8 cellular contexts compared by ENCODE assay signal in the genomic region with DNA sequence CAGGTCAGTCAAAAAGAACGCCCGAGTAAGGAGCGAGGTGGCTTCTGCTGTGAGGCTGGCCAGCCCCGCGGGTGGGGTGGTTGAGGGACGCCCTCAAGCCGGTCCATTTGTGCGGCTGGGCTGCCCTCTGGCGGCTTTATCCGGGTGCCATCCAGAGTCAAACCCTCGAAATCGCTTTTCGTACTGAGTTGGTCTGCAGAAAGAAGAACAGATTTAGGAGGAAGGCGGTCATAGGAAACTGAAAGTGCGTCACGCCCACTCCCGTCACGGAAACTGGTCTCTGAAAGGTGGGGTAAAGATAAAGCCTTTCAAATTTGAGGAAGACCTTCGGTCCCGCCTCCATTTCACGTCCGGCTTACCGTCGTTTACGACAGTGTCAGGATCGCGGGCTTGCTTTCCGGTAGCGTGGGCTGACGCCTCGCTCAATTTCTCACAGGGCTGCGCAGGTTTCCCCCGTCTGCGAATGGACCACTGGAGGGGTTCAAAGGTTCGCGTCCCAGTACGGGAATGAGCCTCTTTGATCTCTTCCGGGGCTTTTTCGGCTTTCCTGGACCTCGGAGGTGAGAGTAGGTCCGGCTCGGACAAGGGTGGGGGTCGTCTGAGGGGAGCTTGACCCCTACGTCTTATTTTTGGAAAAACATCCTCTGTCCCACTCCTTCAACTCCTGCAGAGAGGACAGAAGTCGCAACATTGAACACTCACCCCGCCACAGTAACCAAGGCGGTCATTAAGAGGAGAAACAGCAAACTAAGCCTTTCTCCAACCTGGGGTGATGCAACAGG. TPM values are rescaled to one million over a fixed set of nuclear protein-coding genes. Genes with fewer than 3 reads are reported as not detected.
DNase-seq lines count a peak whose midpoint lies in the region; ATAC-seq and TF ChIP-seq lines count a peak whose summit lies in the region.

A gene (plus strand): TSS at position 413 of the 782 bp plus-strand sequence. CDS start 95 bp downstream, at position 508.

- no peaks in the 10 kb centered on the region for H3K27me3 Mint-ChIP-seq in activated T-cell treated with anti-CD3 and anti-CD28 coated beads, Interleukin-2, amount 50 U/mL, for 24 hours

- H3K9me3 ChIP-seq in PC-9 (ENCODE audit: insufficient read depth, low read depth) (no peaks in the 10 kb centered on the region), muscle layer of duodenum (ENCODE audit: control insufficient read depth in 1 of 2, low read length in 2 of 2) (no peaks in the 10 kb centered on the region)

- ATAC-seq in GM21576 (IDR thresholded peaks at IDR 0.05; ENCODE audit: unreplicated experiment) (peak; percentile 73), esophagus mucosa (peak; percentile 93)

- peaks cover 18% of the 10 kb centered on the region for H3K79me2 ChIP-seq in PC-9 (ENCODE audit: low read depth)

- CTCF ChIA-PET in PC-9 (lab: Charles Lee) = interaction anchor here (0.6 to 1.0 kb wide), 6 partner anchors 9 to 897 kb away, joined by 3 to 8 read pairs (median 4); a partner anchor contains a TSS

- H3K4me1 Mint-ChIP-seq in activated T-cell treated with anti-CD3 and anti-CD28 coated beads, Interleukin-2, amount 50 U/mL, for 24 hours (ENCODE audit: low read depth) = peaks cover 44% of the 10 kb centered on the region

- H3K27me3 ChIP-seq in PC-9 (ENCODE audit: insufficient read depth, low read depth) = no peaks in the 10 kb centered on the region
- no peaks in the 10 kb centered on the region for H3K27me3 ChIP-seq in muscle layer of duodenum (ENCODE audit: low read depth, low read length)

- intact Hi-C loops in PC-9 (cut with micrococcal nuclease; ENCODE audit: unreplicated experiment) = loop anchor here (2.0 to 5.0 kb wide), 5 partner anchors 90 to 600 kb away; a partner anchor contains a TSS

- H3K4me3 Mint-ChIP-seq in activated T-cell treated with anti-CD3 and anti-CD28 coated beads, Interleukin-2, amount 50 U/mL, for 24 hours = peak within 1 kb of the TSS; percentile 99

- peak within 1 kb of the TSS; percentile 98 for H3K4me2 ChIP-seq in PC-9

- POLR2A ChIA-PET in PC-9 (lab: Charles Lee; ENCODE audit: unreplicated experiment) = interaction anchor here (0.6 kb wide), 1 partner anchor 314 kb away, joined by 3 read pairs; a partner anchor contains a TSS

- H3K27ac ChIP-seq in PC-9 (peak within 1 kb of the TSS; percentile 78), muscle layer of duodenum (ENCODE audit: low read length) (peak within 1 kb of the TSS; percentile 94)

- peaks cover 3% of the 10 kb centered on the region; the same call in 1 of the 2 replicates for H3K36me3 ChIP-seq in PC-9 (ENCODE audit: low read depth)
- peaks cover 29 to 48% of the 10 kb centered on the region in 2 donors for H3K36me3 ChIP-seq in muscle layer of duodenum (ENCODE audit: control insufficient read depth in 1 of 2, insufficient read depth in 2 of 2, low read length in 2 of 2)

- H3F3A ChIP-seq in PC-9 (ENCODE audit: insufficient read depth, low read depth) = peaks cover 16% of the 10 kb centered on the region; the same call in 1 of the 2 replicates

- peak; percentile 86 for TF ChIP-seq CTCF in PC-9 (conservative IDR thresholded peaks at IDR 0.05)

- no peaks in the 10 kb centered on the region for H3K9me3 Mint-ChIP-seq in activated T-cell treated with anti-CD3 and anti-CD28 coated beads, Interleukin-2, amount 50 U/mL, for 24 hours

- H2AFZ ChIP-seq in PC-9 = peak within 1 kb of the TSS; percentile 97

- no TSS peak for BruUV-seq in PC-9 (replicated peaks; lab: Mats Ljungman, UMichigan)

- H3K4me1 ChIP-seq in PC-9 (replicated peaks; ENCODE audit: insufficient read depth) (peaks cover 10% of the 10 kb centered on the region), muscle layer of duodenum (ENCODE audit: control insufficient read depth in 1 of 2, insufficient read depth in 2 of 2, low read length in 2 of 2) (peaks cover 3 to 14% of the 10 kb centered on the region in 2 donors)

- peak within 1 kb of the TSS; percentile 99 for H3K27ac Mint-ChIP-seq in activated T-cell treated with anti-CD3 and anti-CD28 coated beads, Interleukin-2, amount 50 U/mL, for 24 hours

- peaks cover 85% of the 10 kb centered on the region for H3K36me3 Mint-ChIP-seq in activated T-cell treated with anti-CD3 and anti-CD28 coated beads, Interleukin-2, amount 50 U/mL, for 24 hours (ENCODE audit: low read depth)

- no peaks in the 10 kb centered on the region for H4K20me1 ChIP-seq in PC-9 (ENCODE audit: insufficient read depth)

- peak; percentile 98 for DNase-seq in DMS53 (lab: John Stamatoyannopoulos, UW)
- DNase-seq in Jurkat, Clone E6-1 (ENCODE audit: low read depth, low spot score) = peak; percentile 99
- peak; percentile 87 to 94 for DNase-seq in PC-9
- DNase-seq in activated T-cell treated with anti-CD3 and anti-CD28 coated beads, Interleukin-2, amount 50 U/mL, for 24 hours = peak; percentile 98
- DNase-seq in stimulated activated CD8-positive, alpha-beta memory T cell treated with anti-CD3 and anti-CD28 coated beads, Interleukin-7, amount 100 ng/mL, for 48 hours (ENCODE audit: extremely low read depth in 1 of 2, low read depth in 1 of 2) = peak; percentile 91 to 97

- peak within 1 kb of the TSS; percentile 97 for H3K4me3 ChIP-seq in Jurkat, Clone E6-1 (ENCODE audit: low read length)
- H3K4me3 ChIP-seq in PC-9 (peak within 1 kb of the TSS; percentile 95), muscle layer of duodenum (ENCODE audit: low read depth in 1 of 2, low read length in 2 of 2) (peak within 1 kb of the TSS; percentile 90 to 98)

- H3K9me2 ChIP-seq in PC-9 (ENCODE audit: insufficient read depth) = no peaks in the 10 kb centered on the region

RNA-seq across cellular contexts. Expression of the gene that starts here (rescaled TPM):
- polyA plus RNA-seq in Jurkat, Clone E6-1 (2012; ENCODE audit: insufficient read depth, insufficient read length) = 244 TPM
- total RNA-seq in PC-9 (2021) = 89.7 and 92.3 TPM in 2 replicates
- 86.6 TPM for total RNA-seq in esophagus mucosa

Comparison
In these comparisons a context has a peak if more than half of its experiments do, and no peak if none do; other contexts are left out.
1. Peak in every context shown above with its lines: DNase-seq, ATAC-seq, H3K4me3 ChIP-seq and H3K27ac ChIP-seq.